ENCODE assay signal across 8 cellular contexts in the genomic region with DNA sequence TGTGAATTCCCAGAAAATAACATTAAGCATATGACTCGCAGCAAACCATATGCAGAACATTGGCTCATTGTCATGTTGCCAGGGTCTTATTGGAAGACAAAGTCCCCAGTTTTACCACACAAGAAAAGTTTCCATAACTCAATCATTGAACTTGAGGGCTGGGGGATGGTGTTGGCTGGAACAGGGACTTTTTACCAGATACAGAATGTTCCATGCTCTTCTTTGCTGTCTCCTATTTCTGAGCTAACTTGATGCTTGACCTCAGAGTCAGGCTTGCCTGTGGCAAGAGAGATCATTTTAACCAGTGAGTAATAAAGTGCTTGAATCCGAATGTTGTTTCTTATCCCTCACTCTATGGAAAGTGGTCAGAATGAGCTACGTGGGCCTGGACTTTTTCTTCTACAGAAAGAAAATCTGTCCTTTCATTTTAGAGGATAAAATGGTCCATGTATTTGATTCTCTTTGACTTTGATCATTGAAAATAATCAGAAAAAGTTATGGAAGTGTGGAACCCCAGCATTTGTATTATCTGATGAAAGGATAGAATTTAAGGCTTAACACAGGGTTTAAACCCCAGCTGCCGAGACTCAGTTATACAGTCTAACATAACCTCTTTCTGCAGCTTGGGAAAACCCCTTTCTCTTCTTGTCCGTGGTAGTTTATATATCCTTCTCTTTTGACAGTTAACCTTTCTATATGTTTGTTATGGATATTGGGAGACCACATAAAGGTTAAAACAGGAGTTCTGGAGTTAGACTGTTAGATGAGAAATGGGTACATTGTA.
DNase-seq lines count a peak whose midpoint lies in the region; ATAC-seq and TF ChIP-seq lines count a peak whose summit lies in the region.

No MANE protein-coding gene starts in this region.

- H3K4me3 ChIP-seq in CD8-positive, alpha-beta memory T cell (ENCODE audit: low read length), result no peak overlapping the region
- peak overlapping the region; percentile 39 for H3K4me3 ChIP-seq in OCI-LY3 (ENCODE audit: low read length)

- H3K4me3 Mint-ChIP-seq in CD8-positive, alpha-beta memory T cell, result peak overlapping the region; percentile 7 to 55 (median 27)
- H3K4me3 Mint-ChIP-seq in chondrocyte (ENCODE audit: unreplicated experiment), result peak overlapping the region; percentile 5

- H3K79me2 ChIP-seq in OCI-LY3 (ENCODE audit: low read length), result peaks cover 29% of the 10 kb centered on the region

- H3K4me2 ChIP-seq in OCI-LY3 (ENCODE audit: low read length), result peak overlapping the region; percentile 73

- H3K27me3 ChIP-seq in CD8-positive, alpha-beta memory T cell (ENCODE audit: insufficient read depth, low read length, poor library complexity, severe bottlenecking), result no peaks in the 10 kb centered on the region
- H3K27me3 ChIP-seq in OCI-LY3 (ENCODE audit: low read depth, low read length), result no peaks in the 10 kb centered on the region

- no peaks in the 10 kb centered on the region for H3K9me3 ChIP-seq in CD8-positive, alpha-beta memory T cell (ENCODE audit: low read length)
- no peaks in the 10 kb centered on the region for H3K9me3 ChIP-seq in OCI-LY3 (ENCODE audit: insufficient read depth, low read length)

- H3K4me1 Mint-ChIP-seq in CD8-positive, alpha-beta memory T cell, result peaks cover 43 to 58% (median 55%) of the 10 kb centered on the region in 3 donors
- peaks cover 59% of the 10 kb centered on the region for H3K4me1 Mint-ChIP-seq in chondrocyte (ENCODE audit: low read depth)

- CTCF ChIA-PET in CD8-positive, alpha-beta memory T cell (lab: Charles Lee), result interaction anchor here (0.8 to 1.2 kb wide), 4 partner anchors 12 to 72 kb away, joined by 3 to 4 read pairs (median 4); no protein-coding TSS in a partner anchor

- peak overlapping the region; percentile 41 for H3K9ac ChIP-seq in OCI-LY3 (ENCODE audit: low read length)

- H3K27ac Mint-ChIP-seq in CD8-positive, alpha-beta memory T cell, result peak overlapping the region; percentile 1 to 92 (median 79)
- H3K27ac Mint-ChIP-seq in chondrocyte (ENCODE audit: unreplicated experiment), result peak overlapping the region; percentile 93

- no peak overlapping the region for H3K27ac ChIP-seq in CD8-positive, alpha-beta memory T cell (ENCODE audit: low read depth, low read length)
- peak overlapping the region; percentile 45 for H3K27ac ChIP-seq in OCI-LY3 (ENCODE audit: low read length)

- H3K9me3 Mint-ChIP-seq in CD8-positive, alpha-beta memory T cell, result no peaks in the 10 kb centered on the region
- H3K9me3 Mint-ChIP-seq in chondrocyte (ENCODE audit: low read depth), result no peaks in the 10 kb centered on the region

- H4K20me1 ChIP-seq in OCI-LY3 (ENCODE audit: insufficient read depth, low read length), result no peaks in the 10 kb centered on the region

- H3K4me1 ChIP-seq in CD8-positive, alpha-beta memory T cell (ENCODE audit: insufficient read depth, low read length), result peaks cover 53% of the 10 kb centered on the region
- H3K4me1 ChIP-seq in OCI-LY3 (ENCODE audit: low read length), result peaks cover 58% of the 10 kb centered on the region

- H3K36me3 ChIP-seq in CD8-positive, alpha-beta memory T cell (ENCODE audit: insufficient read depth, low read length), result no peaks in the 10 kb centered on the region
- H3K36me3 ChIP-seq in OCI-LY3 (replicated peaks; ENCODE audit: low read depth, low read length), result no peaks in the 10 kb centered on the region

- ATAC-seq in GM19452 (IDR thresholded peaks at IDR 0.05; ENCODE audit: unreplicated experiment), result no peak

- TF ChIP-seq CTCF in OCI-LY3 (IDR thresholded peaks at IDR 0.05; ENCODE audit: low read depth, low read length), result no peak
- TF ChIP-seq CTCF in chondrocyte (IDR thresholded peaks at IDR 0.05), result no peak

- H2AFZ ChIP-seq in OCI-LY3 (ENCODE audit: low read depth, low read length), result no peak overlapping the region

- POLR2A ChIA-PET in CD8-positive, alpha-beta memory T cell (lab: Charles Lee), result no interaction called here

- peaks cover 0 to 11% (median 0%) of the 10 kb centered on the region in 3 donors for H3K36me3 Mint-ChIP-seq in CD8-positive, alpha-beta memory T cell
- H3K36me3 Mint-ChIP-seq in chondrocyte (ENCODE audit: low read depth), result peaks cover 2% of the 10 kb centered on the region

- no peak for DNase-seq in CD8-positive, alpha-beta memory T cell
- DNase-seq in chondrocyte (ENCODE audit: low spot score) (no peak), non-pigmented ciliary epithelial cell (ENCODE audit: low read depth) (peak; percentile 83), activated gamma-delta T cell treated with Interleukin-2 at 50 U/mL for 16 hours (no peak), T1000 (lab: John Stamatoyannopoulos, UW) (no peak), GM19238 (ENCODE audit: insufficient read length, low spot score) (no peak)

- no peaks in the 10 kb centered on the region for H3K27me3 Mint-ChIP-seq in CD8-positive, alpha-beta memory T cell
- H3K27me3 Mint-ChIP-seq in chondrocyte (ENCODE audit: low read depth), result no peaks in the 10 kb centered on the region
